Comparison of ENCODE assay signal across 22 cellular contexts in the genomic region with DNA sequence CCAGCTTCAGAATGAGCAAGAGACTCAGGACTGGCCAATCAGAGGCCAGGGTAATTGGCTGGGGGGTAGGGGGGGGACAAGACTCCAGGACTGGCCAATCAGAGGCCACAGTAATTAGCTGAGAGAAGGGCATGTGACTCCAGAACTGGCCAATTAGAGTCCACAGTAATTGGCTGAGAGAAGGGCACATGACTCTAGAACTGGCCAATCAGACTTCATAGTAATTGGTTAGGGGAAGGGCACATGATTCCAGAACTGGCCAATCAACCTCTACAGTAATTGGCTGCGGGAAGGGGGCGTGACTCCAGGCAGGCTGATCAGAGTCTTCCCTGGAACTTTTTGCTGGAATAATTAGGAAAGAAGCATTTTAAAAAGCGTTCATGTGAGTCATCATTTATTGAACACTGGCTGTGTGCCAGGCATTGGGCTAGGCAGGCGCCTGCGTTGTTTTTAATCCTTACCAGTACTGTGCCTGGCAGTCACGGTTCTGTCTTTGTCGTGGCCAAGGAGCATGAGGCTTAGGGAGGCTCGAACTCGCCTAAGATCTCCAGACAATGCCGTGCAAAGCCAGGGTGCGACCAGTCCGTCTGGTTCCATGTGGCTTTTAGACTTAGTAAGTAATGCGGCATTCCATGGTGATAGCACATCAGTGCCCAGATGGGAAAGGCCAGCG.
DNase-seq lines count a peak whose midpoint lies in the region; ATAC-seq and TF ChIP-seq lines count a peak whose summit lies in the region.
"Had no signal": no experiment of that assay in that cellular context is flagged by ENCODE, and none has a peak within 500 bp of the region (broad histone marks: within the 10 kb centered on the region; RNA-seq: fewer than 3 reads in every experiment).

No MANE protein-coding gene starts in this region.

- H3K4me3 ChIP-seq in A673 (ENCODE audit: low read depth, low read length, poor library complexity, severe bottlenecking), result no peak overlapping the region
- 0 out of 2 replicates have a peak overlapping the region, but pooled peaks have one; percentile 20 for H3K4me3 ChIP-seq in iPS-18c (ENCODE audit: insufficient read depth, low read depth, low read length)
- H3K4me3 ChIP-seq in left ventricle myocardium inferior, result no peak overlapping the region
- H3K4me3 ChIP-seq: GM23248 had no signal

- H3K4me3 Mint-ChIP-seq in Calu3 (ENCODE audit: low read depth, unreplicated experiment), result no peak overlapping the region
- H3K4me3 Mint-ChIP-seq: CD14-positive monocyte, T-helper 17 cell had no signal

- intact Hi-C loops in A673 (cut with micrococcal nuclease; ENCODE audit: unreplicated experiment), result no loop called here
- intact Hi-C loops in Calu3 (cut with micrococcal nuclease; ENCODE audit: unreplicated experiment), result loop anchor here (1.0 kb wide), 1 partner anchor 25 kb away; no protein-coding TSS in a partner anchor
- intact Hi-C loops in left ventricle myocardium inferior (cut with micrococcal nuclease), result no loop called here

- no peaks in the 10 kb centered on the region for H3K9me3 Mint-ChIP-seq in Calu3 (ENCODE audit: low read depth, unreplicated experiment)

- no peaks in the 10 kb centered on the region for H3K9me3 ChIP-seq in A673 (ENCODE audit: low read depth, low read length, poor library complexity, severe bottlenecking)
- peaks cover 23% of the 10 kb centered on the region for H3K9me3 ChIP-seq in iPS-18c (ENCODE audit: control insufficient read depth, insufficient read depth, low read length)
- peaks cover 15% of the 10 kb centered on the region for H3K9me3 ChIP-seq in left ventricle myocardium inferior (replicated peaks)

- H3K27me3 Mint-ChIP-seq in Calu3 (ENCODE audit: unreplicated experiment), result peaks cover 19% of the 10 kb centered on the region

- TF ChIP-seq CTCF in A673 (conservative IDR thresholded peaks at IDR 0.05; ENCODE audit: low read depth, low read length) (no peak), Calu3 (IDR thresholded peaks at IDR 0.05; ENCODE audit: unreplicated experiment) (no peak), left ventricle myocardium inferior (IDR thresholded peaks at IDR 0.05; ENCODE audit: borderline replicate concordance) (no peak)

- POLR2A ChIA-PET in A673 (lab: Charles Lee; ENCODE audit: low non-redundant PET), result no interaction called here

- no peaks in the 10 kb centered on the region for H3K4me1 ChIP-seq in A673 (ENCODE audit: insufficient read depth, low read length, poor library complexity, severe bottlenecking)
- H3K4me1 ChIP-seq in left ventricle myocardium inferior, result no peaks in the 10 kb centered on the region

- no peak for ATAC-seq in HG03342 (IDR thresholded peaks at IDR 0.05; ENCODE audit: unreplicated experiment)
- ATAC-seq in GM19395 (IDR thresholded peaks at IDR 0.05; ENCODE audit: unreplicated experiment), result no peak
- ATAC-seq: T-helper 17 cell had no signal

- no peaks in the 10 kb centered on the region for H3K36me3 ChIP-seq in A673 (ENCODE audit: insufficient read depth, low read length, poor library complexity, severe bottlenecking)
- H3K36me3 ChIP-seq in left ventricle myocardium inferior, result no peaks in the 10 kb centered on the region

- CTCF ChIA-PET in A673 (lab: Charles Lee) (no interaction called here), Calu3 (lab: Charles Lee) (interaction anchor here (0.5 to 0.6 kb wide), 2 partner anchors 162 to 190 kb away, joined by 3 to 6 read pairs; no protein-coding TSS in a partner anchor)

- H3K27me3 ChIP-seq in A673 (replicated peaks; ENCODE audit: insufficient read depth, low read depth, low read length, poor library complexity) (no peaks in the 10 kb centered on the region), left ventricle myocardium inferior (ENCODE audit: low read depth) (peaks cover 63% of the 10 kb centered on the region)

- H3K27ac ChIP-seq in A673 (ENCODE audit: low read depth, low read length, poor library complexity, severe bottlenecking) (no peak overlapping the region), left ventricle myocardium inferior (replicated peaks) (no peak overlapping the region)
- H3K27ac ChIP-seq: GM23248, RWPE1 had no signal

- H3K36me3 Mint-ChIP-seq in Calu3 (ENCODE audit: insufficient read depth, unreplicated experiment), result no peaks in the 10 kb centered on the region
- H3K36me3 Mint-ChIP-seq: CD14-positive monocyte had no signal

- H3K4me1 Mint-ChIP-seq in Calu3 (ENCODE audit: low read depth, unreplicated experiment), result no peaks in the 10 kb centered on the region
- H3K4me1 Mint-ChIP-seq: CD14-positive monocyte, T-helper 17 cell had no signal

- no TSS peak for BruUV-seq in A673 (replicated peaks; lab: Mats Ljungman, UMichigan)
- no TSS peak for BruUV-seq in Calu3 (replicated peaks; lab: Mats Ljungman, UMichigan)

- no peak overlapping the region for H3K27ac Mint-ChIP-seq in Calu3 (ENCODE audit: unreplicated experiment)
- H3K27ac Mint-ChIP-seq: T-helper 17 cell had no signal

- DNase-seq in A673 (ENCODE audit: low spot score), result peak; percentile 24
- peak; percentile 56 for DNase-seq in Calu3
- DNase-seq in NAMALWA (ENCODE audit: low spot score), result peak; percentile 14
- DNase-seq in left ventricle myocardium inferior, result no peak
- DNase-seq in iPS-NIHi7 (ENCODE audit: extremely low spot score), result no peak
- DNase-seq: GDM1, GM23248, HCEC 1CT, MM.1S, NCI-H1092 treated with DMSO at 0.1 percent for 48 hours, NCI-H146, NCI-H2029 treated with DMSO at 0.1 percent for 48 hours, NCI-H524, NCI-H82, OCI-M1, SIG-M5, T-helper 17 cell had no signal

Comparison
In these comparisons a context has a peak if more than half of its experiments do, and no peak if none do; other contexts are left out.
1. DNase-seq: peak in A673 (single experiment), Calu3 (single experiment) and NAMALWA (single experiment); none in left ventricle myocardium inferior (single experiment) and iPS-NIHi7 (single experiment).